1 cellular context compared by ENCODE assay signal in the genomic region with DNA sequence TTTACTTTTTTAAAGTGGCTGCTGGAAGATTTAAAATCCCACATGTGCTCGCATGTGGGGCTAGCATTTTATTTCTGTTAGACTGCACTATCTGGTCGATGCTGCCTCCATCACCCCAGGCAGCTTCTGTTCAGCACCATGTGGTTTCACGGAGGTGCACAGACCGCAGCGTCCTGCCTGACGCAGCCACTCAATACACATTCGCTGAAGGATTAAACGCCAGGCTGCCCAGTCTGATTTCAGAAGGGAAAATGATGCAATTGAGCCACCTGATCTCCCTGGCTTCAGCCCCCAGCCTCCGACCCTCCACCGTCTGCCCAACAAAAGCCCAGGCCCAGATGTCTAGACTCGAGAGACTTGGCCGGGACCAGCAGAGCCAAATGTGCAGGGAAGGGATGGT.
TF ChIP-seq lines count a peak whose summit lies in the region.

No MANE protein-coding gene starts in this region.

TF ChIP-seq in GM12878, 131 proteins besides CTCF, POLR2A, EP300 and RAD21 (continued from another document):
- TF ChIP-seq CBFB (IDR thresholded peaks at IDR 0.05; ENCODE audit: low read depth), result peak; percentile 44; the same call in 1 of the 2 replicates
- peak; percentile 55 for TF ChIP-seq EED (IDR thresholded peaks at IDR 0.05; ENCODE audit: low read depth)
- TF ChIP-seq PAX5 (IDR thresholded peaks at IDR 0.05; ENCODE audit: borderline replicate concordance, low read depth, low read length), result 0 out of 2 replicates have a peak, but pooled peaks have one; percentile 31
- peak; percentile 94 for TF ChIP-seq RUNX3 (IDR thresholded peaks at IDR 0.05; ENCODE audit: low read length)
TF ChIP-seq in GM12878: peak in this region for 5.
